ENCODE assay signal across 13 cellular contexts in the genomic region with DNA sequence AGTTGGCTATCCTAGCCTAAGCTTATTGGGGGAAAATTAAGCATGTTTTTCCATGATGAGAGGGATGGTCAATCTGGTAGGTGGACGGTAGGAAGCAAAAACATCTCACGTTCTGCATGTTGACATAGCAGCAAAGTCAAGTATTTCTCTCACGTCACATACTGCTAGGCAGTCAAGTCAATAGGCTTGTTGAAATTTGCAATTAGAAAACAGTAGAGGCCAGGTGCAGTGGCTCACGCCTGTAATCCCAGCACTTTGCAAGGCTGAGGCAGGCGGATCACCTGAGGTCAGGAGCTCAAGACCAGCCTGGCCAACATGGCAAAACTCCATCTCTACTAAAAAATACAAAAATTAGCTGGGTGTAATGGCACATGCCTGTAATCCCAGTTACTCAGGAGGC. TPM values are rescaled to one million over a fixed set of nuclear protein-coding genes. Genes with fewer than 3 reads are reported as not detected.
DNase-seq lines count a peak whose midpoint lies in the region; ATAC-seq and TF ChIP-seq lines count a peak whose summit lies in the region.
"Not testable (repeated sequence)": the region's sequence is repeated elsewhere in the genome, so short reads cannot be mapped to it uniquely, and the experiment has no call there.
"Had no signal": no experiment of that assay in that cellular context is flagged by ENCODE, and none has a peak within 500 bp of the region (broad histone marks: within the 10 kb centered on the region; RNA-seq: fewer than 3 reads in every experiment).

No MANE protein-coding gene starts in this region.

- 60% methylated on average over 5 of the region's 5 CpGs for WGBS in right lobe of liver (ENCODE audit: insufficient coverage, low coverage, low lambda C conversion rate, missing lambda C conversion rate)

- TF ChIP-seq CTCF in coronary artery (IDR thresholded peaks at IDR 0.05); right lobe of liver (IDR thresholded peaks at IDR 0.05): not testable (repeated sequence)

- not testable (repeated sequence) for ATAC-seq in right lobe of liver

- DNase-seq in DMS53 treated with DMSO at 0.1 percent for 48 hours (lab: John Stamatoyannopoulos, UW; ENCODE audit: unreplicated experiment) (peak; percentile 74), NCI-H510A (lab: John Stamatoyannopoulos, UW) (peak; percentile 24), NCI-H774 (lab: John Stamatoyannopoulos, UW) (peak; percentile 73), SHP77 (lab: John Stamatoyannopoulos, UW) (peak; percentile 62 to 68), coronary artery (ENCODE audit: low spot score) (peak; percentile 5), islet precursor cell (peak; percentile 7)
- not testable (repeated sequence) for DNase-seq in right lobe of liver

- TF ChIP-seq POLR2A in right lobe of liver (IDR thresholded peaks at IDR 0.05), result peak; percentile 2

- peaks cover 0 to 19% (median 0%) of the 10 kb centered on the region in 4 donors for H3K4me1 ChIP-seq in right lobe of liver

- not testable (repeated sequence) for H3K4me3 ChIP-seq in coronary artery, right lobe of liver

- H3K36me3 ChIP-seq in right lobe of liver, result peaks cover 9 to 100% (median 66%) of the 10 kb centered on the region in 4 donors

- H3K27me3 ChIP-seq in right lobe of liver, result not testable (repeated sequence)

- H3K9me3 ChIP-seq in right lobe of liver, result not testable (repeated sequence)

- intact Hi-C loops in right lobe of liver (cut with DNase I), result not testable (repeated sequence)

- H3K27ac ChIP-seq in coronary artery, right lobe of liver: not testable (repeated sequence)

RNA-seq across cellular contexts. Expression of gene APOB, which starts 14.9 kb away (rescaled TPM):
- 1,000 to 10,000 TPM; 2,615 to 3,271 (median 2,774) TPM for total RNA-seq in right lobe of liver
- total RNA-seq: A673; CD4-positive, alpha-beta memory T cell; CD4-positive, CD25-positive, alpha-beta regulatory T cell; CD8-positive, alpha-beta memory T cell; Daoy; G401 had no signal
